Comparison of ENCODE assay signal across 8 cellular contexts in genomic region chr11:2701230-2701629, GRCh38. TPM values are rescaled to one million over a fixed set of nuclear protein-coding genes. Genes with fewer than 3 reads are reported as not detected.
DNase-seq lines count a peak whose midpoint lies in the region; ATAC-seq and TF ChIP-seq lines count a peak whose summit lies in the region.

No MANE protein-coding gene starts in this region.

- H3K4me1 ChIP-seq in tibial artery, result peaks cover 0 to 26% (median 2%) of the 10 kb centered on the region in 4 donors

- peaks cover 7% of the 10 kb centered on the region for H3K9me3 Mint-ChIP-seq in activated T-cell treated with anti-CD3 and anti-CD28 coated beads, Interleukin-2, amount 50 U/mL, for 24 hours
- no peaks in the 10 kb centered on the region for H3K9me3 Mint-ChIP-seq in activated naive CD8-positive, alpha-beta T cell treated with anti-CD3 and anti-CD28 coated beads, Interleukin-2, amount 50 U/mL, for 24 hours
- H3K9me3 Mint-ChIP-seq in mesothelial cell of epicardium, result no peaks in the 10 kb centered on the region

- H3K27me3 ChIP-seq in tibial artery, result no peaks in the 10 kb centered on the region

- TF ChIP-seq CTCF in mesothelial cell of epicardium (IDR thresholded peaks at IDR 0.05; ENCODE audit: unreplicated experiment), result no peak
- TF ChIP-seq CTCF in tibial artery (IDR thresholded peaks at IDR 0.05), result no peak

- no peak for ATAC-seq in activated naive CD8-positive, alpha-beta T cell treated with anti-CD3 and anti-CD28 coated beads, Interleukin-2, amount 50 U/mL, for 24 hours
- ATAC-seq in GM18519 (IDR thresholded peaks at IDR 0.05; ENCODE audit: low FRiP score, unreplicated experiment) (no peak), GM19035 (IDR thresholded peaks at IDR 0.05; ENCODE audit: unreplicated experiment) (no peak)

- peaks cover 14% of the 10 kb centered on the region for H3K36me3 Mint-ChIP-seq in activated T-cell treated with anti-CD3 and anti-CD28 coated beads, Interleukin-2, amount 50 U/mL, for 24 hours (ENCODE audit: low read depth)
- H3K36me3 Mint-ChIP-seq in activated naive CD8-positive, alpha-beta T cell treated with anti-CD3 and anti-CD28 coated beads, Interleukin-2, amount 50 U/mL, for 24 hours (ENCODE audit: low read depth), result peaks cover 4% of the 10 kb centered on the region
- peaks cover 6% of the 10 kb centered on the region for H3K36me3 Mint-ChIP-seq in mesothelial cell of epicardium

- no peaks in the 10 kb centered on the region for H3K36me3 ChIP-seq in tibial artery

- peak overlapping the region; percentile 72 for H3K4me3 Mint-ChIP-seq in activated T-cell treated with anti-CD3 and anti-CD28 coated beads, Interleukin-2, amount 50 U/mL, for 24 hours
- H3K4me3 Mint-ChIP-seq in activated naive CD8-positive, alpha-beta T cell treated with anti-CD3 and anti-CD28 coated beads, Interleukin-2, amount 50 U/mL, for 24 hours, result peak overlapping the region; percentile 58
- peak overlapping the region; percentile 67 for H3K4me3 Mint-ChIP-seq in mesothelial cell of epicardium

- H3K27me3 Mint-ChIP-seq in activated T-cell treated with anti-CD3 and anti-CD28 coated beads, Interleukin-2, amount 50 U/mL, for 24 hours, result no peaks in the 10 kb centered on the region
- peaks cover 4% of the 10 kb centered on the region for H3K27me3 Mint-ChIP-seq in activated naive CD8-positive, alpha-beta T cell treated with anti-CD3 and anti-CD28 coated beads, Interleukin-2, amount 50 U/mL, for 24 hours
- H3K27me3 Mint-ChIP-seq in mesothelial cell of epicardium (ENCODE audit: low read depth), result no peaks in the 10 kb centered on the region

- DNase-seq in activated T-cell treated with anti-CD3 and anti-CD28 coated beads, Interleukin-2, amount 50 U/mL, for 24 hours, result no peak
- no peak for DNase-seq in activated T-cell treated with anti-CD3 and anti-CD28 coated beads for 4 hours
- DNase-seq in activated naive CD8-positive, alpha-beta T cell treated with anti-CD3 and anti-CD28 coated beads, Interleukin-2, amount 50 U/mL, for 24 hours, result no peak
- DNase-seq in mesothelial cell of epicardium (ENCODE audit: low spot score in 2 of 2, unreplicated experiment in 2 of 2), result peak in 1 of 2 experiments; percentile 5
- DNase-seq in tibial artery, result peak in 1 of 2 donors; percentile 63
- DNase-seq in NCI-H226, result no peak

- intact Hi-C loops in tibial artery (cut with DNase I; ENCODE audit: low total_unique reads), result no loop called here

- H3K27ac Mint-ChIP-seq in activated T-cell treated with anti-CD3 and anti-CD28 coated beads, Interleukin-2, amount 50 U/mL, for 24 hours, result peak overlapping the region; percentile 71
- H3K27ac Mint-ChIP-seq in activated naive CD8-positive, alpha-beta T cell treated with anti-CD3 and anti-CD28 coated beads, Interleukin-2, amount 50 U/mL, for 24 hours, result no peak overlapping the region
- H3K27ac Mint-ChIP-seq in mesothelial cell of epicardium, result peak overlapping the region; percentile 97

- H3K9me3 ChIP-seq in tibial artery, result peaks cover 0 to 2% (median 0%) of the 10 kb centered on the region in 3 donors

- H3K4me3 ChIP-seq in tibial artery, result no peak overlapping the region

- H3K27ac ChIP-seq in tibial artery, result peak overlapping the region; percentile 83 to 95

- H3K4me1 Mint-ChIP-seq in activated T-cell treated with anti-CD3 and anti-CD28 coated beads, Interleukin-2, amount 50 U/mL, for 24 hours (ENCODE audit: low read depth), result peaks cover 17% of the 10 kb centered on the region
- peaks cover 11% of the 10 kb centered on the region for H3K4me1 Mint-ChIP-seq in activated naive CD8-positive, alpha-beta T cell treated with anti-CD3 and anti-CD28 coated beads, Interleukin-2, amount 50 U/mL, for 24 hours
- peaks cover 70% of the 10 kb centered on the region for H3K4me1 Mint-ChIP-seq in mesothelial cell of epicardium

RNA-seq across cellular contexts. Expression of gene KCNQ1OT1, which starts 1.4 kb away (rescaled TPM):
- total RNA-seq in mesothelial cell of epicardium, result 30.5 to 35.1 TPM (median 31.9 TPM) in 3 replicates
